ENCODE assay signal across 17 cellular contexts in the genomic region with DNA sequence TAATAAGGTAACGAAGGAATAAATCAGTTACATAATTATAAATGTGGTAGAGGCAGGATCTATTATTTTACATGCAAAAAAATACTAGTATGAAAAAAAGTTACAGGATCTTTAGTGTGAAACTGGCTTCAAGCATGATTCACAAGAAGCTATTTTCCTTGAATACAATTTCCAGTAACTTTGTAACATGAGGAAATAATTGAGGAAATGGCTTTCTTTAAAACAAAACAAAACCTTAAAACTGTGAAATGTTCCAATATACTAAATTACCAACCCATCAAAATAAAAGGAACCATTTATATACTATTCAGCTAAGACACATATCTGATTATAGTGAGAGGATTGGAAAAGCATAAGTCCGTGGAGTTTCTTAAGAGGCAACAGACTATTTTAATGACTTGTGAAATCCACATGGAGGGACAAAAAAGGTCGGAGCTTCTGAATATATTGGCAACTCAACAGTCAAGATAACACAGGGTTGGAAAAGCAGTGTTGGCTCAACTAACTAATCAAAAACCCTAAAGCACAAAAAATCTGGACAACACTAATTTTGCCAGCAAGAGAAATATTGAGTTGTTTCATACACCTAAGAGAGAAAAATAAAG. TPM values are rescaled to one million over a fixed set of nuclear protein-coding genes. Genes with fewer than 3 reads are reported as not detected.
DNase-seq lines count a peak whose midpoint lies in the region; ATAC-seq and TF ChIP-seq lines count a peak whose summit lies in the region.
"Had no signal": no experiment of that assay in that cellular context is flagged by ENCODE, and none has a peak within 500 bp of the region (broad histone marks: within the 10 kb centered on the region; RNA-seq: fewer than 3 reads in every experiment).

No MANE protein-coding gene starts in this region.

- no peak overlapping the region for H2AFZ ChIP-seq in smooth muscle cell (ENCODE audit: low read depth)

- intact Hi-C loops in body of pancreas (cut with DNase I): no loop called here

- peaks cover under 1% of the 10 kb centered on the region for H3K9me3 Mint-ChIP-seq in T-helper 1 cell treated with Interleukin-12 subunit alpha and Interleukin-12 subunit beta and Interleukin-4 antibody, amounts not matched to agents 30 μg/mL and 1 μg/mL, for 36 hours
- H3K9me3 Mint-ChIP-seq in WTC11: peaks cover 7% of the 10 kb centered on the region
- H3K9me3 Mint-ChIP-seq: activated naive CD4-positive, alpha-beta T cell treated with anti-CD3 and anti-CD28 coated beads for 36 hours; CD8-positive, alpha-beta T cell had no signal

- H3K9me3 ChIP-seq in smooth muscle cell (replicated peaks; ENCODE audit: low read depth) (no peaks in the 10 kb centered on the region), body of pancreas (no peaks in the 10 kb centered on the region)
- H3K9me3 ChIP-seq: HAP-1, suprapubic skin had no signal

- DNase-seq in T-helper 1 cell: no peak
- DNase-seq in WTC11 (ENCODE audit: low spot score): no peak
- DNase-seq in fibroblast of villous mesenchyme (ENCODE audit: low read depth): peak; percentile 38
- no peak for DNase-seq in smooth muscle cell (lab: John Stamatoyannopoulos, UW; ENCODE audit: unreplicated experiment)
- no peak for DNase-seq in body of pancreas
- DNase-seq in kidney glomerular epithelial cell (lab: John Stamatoyannopoulos, UW): no peak
- DNase-seq in NCI-H1436 (lab: John Stamatoyannopoulos, UW): no peak
- DNase-seq: activated naive CD4-positive, alpha-beta T cell treated with anti-CD3 and anti-CD28 coated beads for 36 hours; CD8-positive, alpha-beta T cell; foreskin fibroblast; NCI-H187; NCI-H69; SHP77 had no signal

- 55% methylated on average over 3 of the region's 3 CpGs for WGBS in smooth muscle cell (ENCODE audit: low lambda C conversion rate)
- 43 to 51% methylated on average over 3 of the region's 3 CpGs for WGBS in body of pancreas, 2 donors

- no peaks in the 10 kb centered on the region for H3F3A ChIP-seq in smooth muscle cell (ENCODE audit: low read depth)

- H3K4me1 ChIP-seq in smooth muscle cell (ENCODE audit: low read depth) (peaks cover 16% of the 10 kb centered on the region), body of pancreas (peaks cover 43% of the 10 kb centered on the region)

- TF ChIP-seq CTCF in WTC11 (IDR thresholded peaks at IDR 0.05) (no peak), fibroblast of villous mesenchyme (IDR thresholded peaks at IDR 0.05; ENCODE audit: insufficient read depth, low read depth, low read length) (no peak), smooth muscle cell (IDR thresholded peaks at IDR 0.05; ENCODE audit: borderline replicate concordance, insufficient read depth, poor library complexity, severe bottlenecking) (no peak), body of pancreas (IDR thresholded peaks at IDR 0.05) (no peak)

- no peak for TF ChIP-seq POLR2A in body of pancreas (IDR thresholded peaks at IDR 0.05)

- H3K79me2 ChIP-seq in smooth muscle cell (ENCODE audit: low read depth): peaks cover 86% of the 10 kb centered on the region

- H3K27ac Mint-ChIP-seq in T-helper 1 cell treated with Interleukin-12 subunit alpha and Interleukin-12 subunit beta and Interleukin-4 antibody, amounts not matched to agents 30 μg/mL and 1 μg/mL, for 36 hours: peak overlapping the region; percentile 41
- H3K27ac Mint-ChIP-seq in WTC11: no peak overlapping the region
- H3K27ac Mint-ChIP-seq: activated naive CD4-positive, alpha-beta T cell treated with anti-CD3 and anti-CD28 coated beads for 36 hours had no signal

- H3K4me3 ChIP-seq in fibroblast of villous mesenchyme (ENCODE audit: low read depth, low read length) (no peak overlapping the region), smooth muscle cell (no peak overlapping the region), body of pancreas (no peak overlapping the region)
- H3K4me3 ChIP-seq: HAP-1, suprapubic skin had no signal

- no peaks in the 10 kb centered on the region for H3K27me3 ChIP-seq in smooth muscle cell (ENCODE audit: low read depth)
- no peaks in the 10 kb centered on the region for H3K27me3 ChIP-seq in body of pancreas
- H3K27me3 ChIP-seq: suprapubic skin had no signal

- H3K9ac ChIP-seq in smooth muscle cell (ENCODE audit: low read depth): no peak overlapping the region

- peaks cover 39% of the 10 kb centered on the region for H3K4me1 Mint-ChIP-seq in T-helper 1 cell treated with Interleukin-12 subunit alpha and Interleukin-12 subunit beta and Interleukin-4 antibody, amounts not matched to agents 30 μg/mL and 1 μg/mL, for 36 hours (ENCODE audit: low read depth)
- peaks cover 43% of the 10 kb centered on the region for H3K4me1 Mint-ChIP-seq in WTC11

- ATAC-seq in WTC11: no peak
- no peak for ATAC-seq in body of pancreas
- ATAC-seq: CD8-positive, alpha-beta T cell had no signal

- no peaks in the 10 kb centered on the region for H3K27me3 Mint-ChIP-seq in T-helper 1 cell treated with Interleukin-12 subunit alpha and Interleukin-12 subunit beta and Interleukin-4 antibody, amounts not matched to agents 30 μg/mL and 1 μg/mL, for 36 hours (ENCODE audit: low read depth)
- H3K27me3 Mint-ChIP-seq in WTC11 (ENCODE audit: low read depth): no peaks in the 10 kb centered on the region

- H3K36me3 Mint-ChIP-seq in T-helper 1 cell treated with Interleukin-12 subunit alpha and Interleukin-12 subunit beta and Interleukin-4 antibody, amounts not matched to agents 30 μg/mL and 1 μg/mL, for 36 hours (ENCODE audit: low read depth): peaks cover 18% of the 10 kb centered on the region
- H3K36me3 Mint-ChIP-seq in WTC11: peaks cover 23% of the 10 kb centered on the region

- CTCF ChIA-PET in WTC11 (lab: Charles Lee): interaction anchor here (1.0 kb wide), 1 partner anchor 10 kb away, joined by 3 read pairs; no protein-coding TSS in a partner anchor

- no peaks in the 10 kb centered on the region for H3K36me3 ChIP-seq in smooth muscle cell (ENCODE audit: low read depth)
- no peaks in the 10 kb centered on the region for H3K36me3 ChIP-seq in body of pancreas (replicated peaks in 1 of 2; ENCODE audit: insufficient read depth in 1 of 2, low read depth in 2 of 2)
- H3K36me3 ChIP-seq: HAP-1, suprapubic skin had no signal

- POLR2A ChIA-PET in WTC11 (lab: Charles Lee): no interaction called here

- H4K20me1 ChIP-seq in smooth muscle cell (ENCODE audit: low read depth): peaks cover 23% of the 10 kb centered on the region

- H3K4me3 Mint-ChIP-seq in T-helper 1 cell treated with Interleukin-12 subunit alpha and Interleukin-12 subunit beta and Interleukin-4 antibody, amounts not matched to agents 30 μg/mL and 1 μg/mL, for 36 hours: no peak overlapping the region
- H3K4me3 Mint-ChIP-seq in WTC11: peak overlapping the region; percentile 24; the same call in 1 of the 2 replicates
- H3K4me3 Mint-ChIP-seq: activated naive CD4-positive, alpha-beta T cell treated with anti-CD3 and anti-CD28 coated beads for 36 hours had no signal

- H3K27ac ChIP-seq in smooth muscle cell (ENCODE audit: low read depth) (peak overlapping the region; percentile 19), body of pancreas (peak overlapping the region in 1 of 4 donors; percentile 28)
- H3K27ac ChIP-seq: 22Rv1, suprapubic skin had no signal

- peak overlapping the region; percentile 45 for H3K4me2 ChIP-seq in smooth muscle cell

TF ChIP-seq in WTC11, 78 proteins besides CTCF, POLR2A, EP300 and RAD21:
- TF ChIP-seq, protein P1, sequence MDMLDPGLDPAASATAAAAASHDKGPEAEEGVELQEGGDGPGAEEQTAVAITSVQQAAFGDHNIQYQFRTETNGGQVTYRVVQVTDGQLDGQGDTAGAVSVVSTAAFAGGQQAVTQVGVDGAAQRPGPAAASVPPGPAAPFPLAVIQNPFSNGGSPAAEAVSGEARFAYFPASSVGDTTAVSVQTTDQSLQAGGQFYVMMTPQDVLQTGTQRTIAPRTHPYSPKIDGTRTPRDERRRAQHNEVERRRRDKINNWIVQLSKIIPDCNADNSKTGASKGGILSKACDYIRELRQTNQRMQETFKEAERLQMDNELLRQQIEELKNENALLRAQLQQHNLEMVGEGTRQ (CRISPR knock-in tag; IDR thresholded peaks at IDR 0.05): no peak
- TF ChIP-seq MXD4 (CRISPR knock-in tag; IDR thresholded peaks at IDR 0.05; ENCODE audit: borderline replicate concordance) (no peak), ZNF396 (CRISPR knock-in tag; IDR thresholded peaks at IDR 0.05; ENCODE audit: borderline replicate concordance) (no peak), TP53 (CRISPR knock-in tag; IDR thresholded peaks at IDR 0.05) (no peak)
- TF ChIP-seq, protein P2, sequence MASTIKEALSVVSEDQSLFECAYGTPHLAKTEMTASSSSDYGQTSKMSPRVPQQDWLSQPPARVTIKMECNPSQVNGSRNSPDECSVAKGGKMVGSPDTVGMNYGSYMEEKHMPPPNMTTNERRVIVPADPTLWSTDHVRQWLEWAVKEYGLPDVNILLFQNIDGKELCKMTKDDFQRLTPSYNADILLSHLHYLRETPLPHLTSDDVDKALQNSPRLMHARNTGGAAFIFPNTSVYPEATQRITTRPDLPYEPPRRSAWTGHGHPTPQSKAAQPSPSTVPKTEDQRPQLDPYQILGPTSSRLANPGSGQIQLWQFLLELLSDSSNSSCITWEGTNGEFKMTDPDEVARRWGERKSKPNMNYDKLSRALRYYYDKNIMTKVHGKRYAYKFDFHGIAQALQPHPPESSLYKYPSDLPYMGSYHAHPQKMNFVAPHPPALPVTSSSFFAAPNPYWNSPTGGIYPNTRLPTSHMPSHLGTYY (CRISPR knock-in tag; IDR thresholded peaks at IDR 0.05): no peak
TF ChIP-seq in WTC11: peak in this region for 0.

RNA-seq across cellular contexts. Expression of a gene that starts 10.6 kb away (rescaled TPM):
- total RNA-seq in WTC11 (2021): 18.2 to 22.9 TPM (median 18.6 TPM) in 3 replicates
- total RNA-seq in fibroblast of villous mesenchyme: 33.2 and 33.8 TPM in 2 replicates
- total RNA-seq in smooth muscle cell: 14.3 and 14.6 TPM in 2 replicates
- polyA plus RNA-seq in smooth muscle cell: 8.6 and 9.4 TPM in 2 replicates
- total RNA-seq in body of pancreas: 1 to 10 TPM; 8.2 to 9.6 TPM

RNA-seq across cellular contexts. Expression of a gene that starts 46.9 kb away (rescaled TPM):
- total RNA-seq in WTC11 (2021) (20.5 to 26.8 TPM (median 25.7 TPM) in 3 replicates), fibroblast of villous mesenchyme (18.7 and 38.9 TPM in 2 replicates), smooth muscle cell (20.7 and 28.3 TPM in 2 replicates), body of pancreas (1 to 10 TPM; 7.9 to 9.9 TPM)
- polyA plus RNA-seq in smooth muscle cell: 11.3 and 12.8 TPM in 2 replicates
